ENCODE assay signal across 12 cellular contexts in genomic region chr14:24432259-24433131, GRCh38. TPM values are rescaled to one million over a fixed set of nuclear protein-coding genes. Genes with fewer than 3 reads are reported as not detected.
DNase-seq lines count a peak whose midpoint lies in the region; ATAC-seq, FAIRE-seq and TF ChIP-seq lines count a peak whose summit lies in the region.
"Had no signal": no experiment of that assay in that cellular context is flagged by ENCODE, and none has a peak within 500 bp of the region (broad histone marks: within the 10 kb centered on the region; RNA-seq: fewer than 3 reads in every experiment).

No MANE protein-coding gene starts in this region.

- no peaks in the 10 kb centered on the region for H3K9me1 ChIP-seq in keratinocyte (ENCODE audit: control insufficient read depth, extremely low read depth, insufficient read depth, low read length)

- no peak overlapping the region for H3K4me3 Mint-ChIP-seq in activated CD4-positive, alpha-beta T cell treated with anti-CD3 and anti-CD28 coated beads, Interleukin-2, amount 10 ng/mL, durations not matched to agents 7 days and 5 days

- TF ChIP-seq CTCF in keratinocyte (optimal IDR thresholded peaks at IDR 0.05 in 1 of 3, IDR thresholded peaks at IDR 0.05 in 1 of 3, conservative IDR thresholded peaks at IDR 0.05 in 1 of 3; ENCODE audit: extremely low read depth in 1 of 3, insufficient read depth in 2 of 3, low read length in 3 of 3) (no peak), stomach (IDR thresholded peaks at IDR 0.05) (no peak)

- no peak overlapping the region for H3K27ac ChIP-seq in keratinocyte (ENCODE audit: control insufficient read depth, insufficient read depth, low read length)
- peak overlapping the region in 4 of 5 donors; percentile 97 to 99 (median 98) for H3K27ac ChIP-seq in stomach
- H3K27ac ChIP-seq: foreskin keratinocyte had no signal

- H3K9ac ChIP-seq in adipocyte (ENCODE audit: low read length) (peak overlapping the region; percentile 96), keratinocyte (ENCODE audit: control insufficient read depth, extremely low read depth, insufficient read depth, low read length) (peak overlapping the region; percentile 95)

- H3K27me3 Mint-ChIP-seq in activated CD4-positive, alpha-beta T cell treated with anti-CD3 and anti-CD28 coated beads, Interleukin-2, amount 10 ng/mL, durations not matched to agents 7 days and 5 days: no peaks in the 10 kb centered on the region

- no peak overlapping the region for H2AFZ ChIP-seq in keratinocyte (ENCODE audit: control insufficient read depth, low read length)

- H3K36me3 Mint-ChIP-seq in activated CD4-positive, alpha-beta T cell treated with anti-CD3 and anti-CD28 coated beads, Interleukin-2, amount 10 ng/mL, durations not matched to agents 7 days and 5 days (ENCODE audit: low read depth): peaks cover 44% of the 10 kb centered on the region

- H3K4me3 ChIP-seq in adipocyte (ENCODE audit: low read length) (peak overlapping the region; percentile 95), keratinocyte (ENCODE audit: control insufficient read depth in 2 of 3, extremely low read depth in 1 of 3, insufficient read depth in 2 of 3, low read depth in 1 of 3, low read length in 3 of 3) (peak overlapping the region; percentile 33 to 96 (median 62)), stomach (peak overlapping the region in 3 of 4 donors; percentile 74 to 81 (median 77))

- no peak for TF ChIP-seq POLR2A in stomach (IDR thresholded peaks at IDR 0.05)

- no peaks in the 10 kb centered on the region for H3K27me3 ChIP-seq in adipocyte (replicated peaks; ENCODE audit: control insufficient read depth, insufficient read depth, low read length)
- no peaks in the 10 kb centered on the region for H3K27me3 ChIP-seq in keratinocyte (ENCODE audit: control insufficient read depth, extremely low read depth, insufficient read depth, low read length)
- no peaks in the 10 kb centered on the region for H3K27me3 ChIP-seq in stomach
- H3K27me3 ChIP-seq: foreskin keratinocyte had no signal

- H3K79me2 ChIP-seq in keratinocyte (ENCODE audit: control insufficient read depth, insufficient read depth, low read length): peaks cover 25% of the 10 kb centered on the region

- H3K4me2 ChIP-seq in keratinocyte (ENCODE audit: control insufficient read depth, extremely low read depth, insufficient read depth, low read depth, low read length): peak overlapping the region; percentile 94

- ATAC-seq in HG02870 (IDR thresholded peaks at IDR 0.05; ENCODE audit: unreplicated experiment): no peak
- no peak for ATAC-seq in HG03571 (IDR thresholded peaks at IDR 0.05; ENCODE audit: unreplicated experiment)

- POLR2A ChIA-PET in activated CD4-positive, alpha-beta T cell treated with anti-CD3 and anti-CD28 coated beads, Interleukin-2, amount 10 ng/mL, durations not matched to agents 7 days and 5 days (lab: Charles Lee): interaction anchor here (1.0 to 2.5 kb wide), 3 partner anchors 9 to 99 kb away, joined by 3 to 18 read pairs (median 3); no protein-coding TSS in a partner anchor

- WGBS in stomach, 5 donors: 79 to 87% (median 81%) methylated on average over 15 to 24 of the region's 24 CpGs

- H3K27ac Mint-ChIP-seq in activated CD4-positive, alpha-beta T cell treated with anti-CD3 and anti-CD28 coated beads, Interleukin-2, amount 10 ng/mL, durations not matched to agents 7 days and 5 days: peak overlapping the region; percentile 98

- DNase-seq in activated CD4-positive, alpha-beta T cell treated with anti-CD3 and anti-CD28 coated beads, Interleukin-2, amount 10 ng/mL, durations not matched to agents 7 days and 5 days: no peak
- no peak for DNase-seq in activated CD4-positive, alpha-beta T cell treated with anti-CD3 and anti-CD28 coated beads for 1 hour
- DNase-seq in adipocyte (ENCODE audit: low read depth) (no peak), keratinocyte (ENCODE audit: low read depth, low spot score) (no peak), stomach (no peak), RCC 7860 (ENCODE audit: low spot score) (no peak)

- intact Hi-C loops in stomach (cut with DNase I; ENCODE audit: low total_unique reads): loop anchor here (5.0 kb wide), 1 partner anchor 100 kb away; no protein-coding TSS in a partner anchor

- dilution Hi-C loops in keratinocyte (cut with MboI; ENCODE audit: extremely low pct_ligation_motif_present, low sequenced_read_pairs): no loop called here

- no peak for TF ChIP-seq EP300 in stomach (IDR thresholded peaks at IDR 0.05)

- CTCF ChIA-PET in activated CD4-positive, alpha-beta T cell treated with anti-CD3 and anti-CD28 coated beads, Interleukin-2, amount 10 ng/mL, durations not matched to agents 7 days and 5 days (lab: Charles Lee): interaction anchor here (0.6 to 6.5 kb wide), 36 partner anchors 9 to 324 kb away, joined by 3 to 108 read pairs (median 5); partner anchors contain the start of genes ADCY4, CIDEB, DCAF11 and GZMB

- no peaks in the 10 kb centered on the region for H4K20me1 ChIP-seq in keratinocyte (ENCODE audit: control insufficient read depth, extremely low read depth, insufficient read depth, low read length)

- peaks cover 56% of the 10 kb centered on the region for H3K4me1 ChIP-seq in adipocyte (ENCODE audit: control insufficient read depth, insufficient read depth, low read length)
- peaks cover 28% of the 10 kb centered on the region for H3K4me1 ChIP-seq in keratinocyte (ENCODE audit: control insufficient read depth, extremely low read depth, insufficient read depth, low read length)
- H3K4me1 ChIP-seq in stomach: peaks cover 53 to 85% (median 82%) of the 10 kb centered on the region in 4 donors

- peaks cover 57% of the 10 kb centered on the region for H3K4me1 Mint-ChIP-seq in activated CD4-positive, alpha-beta T cell treated with anti-CD3 and anti-CD28 coated beads, Interleukin-2, amount 10 ng/mL, durations not matched to agents 7 days and 5 days

- FAIRE-seq in keratinocyte (lab: Jason Lieb, UNC) (no peak), RCC 7860 (lab: Jason Lieb, UNC) (no peak)
- FAIRE-seq: HTR-8/SVneo had no signal

- H3K36me3 ChIP-seq in adipocyte (ENCODE audit: control insufficient read depth, insufficient read depth, low read length, severe bottlenecking) (peaks cover 36% of the 10 kb centered on the region), keratinocyte (ENCODE audit: control insufficient read depth in 2 of 2, extremely low read depth in 1 of 2, insufficient read depth in 2 of 2, low read length in 2 of 2) (peaks cover 29 to 41% of the 10 kb centered on the region in 2 experiments), stomach (peaks cover 30 to 62% (median 55%) of the 10 kb centered on the region in 4 donors)

- no peaks in the 10 kb centered on the region for H3K9me3 Mint-ChIP-seq in activated CD4-positive, alpha-beta T cell treated with anti-CD3 and anti-CD28 coated beads, Interleukin-2, amount 10 ng/mL, durations not matched to agents 7 days and 5 days
- H3K9me3 Mint-ChIP-seq: activated naive CD4-positive, alpha-beta T cell treated with anti-CD3 and anti-CD28 coated beads for 36 hours had no signal

- no peaks in the 10 kb centered on the region for H3K9me3 ChIP-seq in adipocyte (ENCODE audit: control insufficient read depth, low read length)
- no peaks in the 10 kb centered on the region for H3K9me3 ChIP-seq in keratinocyte (ENCODE audit: control insufficient read depth, low read depth, low read length)
- H3K9me3 ChIP-seq in stomach: no peaks in the 10 kb centered on the region

RNA-seq across cellular contexts. Expression of gene KHNYN, which starts 2.7 kb away (rescaled TPM):
- total RNA-seq in activated CD4-positive, alpha-beta T cell treated with anti-CD3 and anti-CD28 coated beads, Interleukin-2, amount 10 ng/mL, durations not matched to agents 7 days and 5 days: 10 to 100 TPM; 59.7 to 71.5 TPM
- 20.4 to 26.0 TPM (median 25.6 TPM) in 3 replicates for polyA plus RNA-seq in keratinocyte
- 11.0 TPM for polyA plus RNA-seq in keratinocyte (2011; ENCODE audit: low read depth)
- 19.1 and 19.4 TPM in 2 replicates for polyA plus RNA-seq in keratinocyte (2011; cell fraction: cytosol; rRNA removed)
- 59.1 and 62.5 TPM in 2 replicates for polyA plus RNA-seq in keratinocyte (2011; cell fraction: nucleus; rRNA removed)
- 29.5 and 38.1 TPM in 2 replicates for polyA plus RNA-seq in keratinocyte (2012; ENCODE audit: low replicate concordance)
- 30.4 to 55.1 TPM (median 36.3 TPM) in 3 replicates for polyA minus RNA-seq in keratinocyte
- polyA minus RNA-seq in keratinocyte (2011; cell fraction: cytosol; rRNA and poly(A)+ RNA removed): 18.2 TPM
- polyA minus RNA-seq in keratinocyte (2011; cell fraction: nucleus; rRNA and poly(A)+ RNA removed): 30.8 and 40.9 TPM in 2 replicates
- total RNA-seq in stomach: 100 to 1,000 TPM in 1 of 5 donors, 10 to 100 TPM in 4; 63.4 to 348 (median 77.2) TPM
- polyA plus RNA-seq in stomach: 10 to 100 TPM; 13.9 to 23.4 (median 22.9) TPM

RNA-seq across cellular contexts. Expression of gene CBLN3, which starts 3.0 kb away (rescaled TPM):
- total RNA-seq in activated CD4-positive, alpha-beta T cell treated with anti-CD3 and anti-CD28 coated beads, Interleukin-2, amount 10 ng/mL, durations not matched to agents 7 days and 5 days: 1 to 10 TPM; 5.2 to 5.3 TPM
- polyA plus RNA-seq in keratinocyte: 1.1 to 1.8 TPM (median 1.6 TPM) in 3 replicates
- polyA plus RNA-seq in keratinocyte (2011; ENCODE audit: low read depth): 0.26 TPM
- polyA plus RNA-seq in keratinocyte (2011; cell fraction: cytosol; rRNA removed): 0.83 and 1.0 TPM in 2 replicates
- polyA plus RNA-seq in keratinocyte (2011; cell fraction: nucleus; rRNA removed): 7.6 and 8.3 TPM in 2 replicates
- polyA plus RNA-seq in keratinocyte (2012; ENCODE audit: low replicate concordance): 0.65 and 1.2 TPM in 2 replicates
- 0.26 to 1.6 TPM (median 0.59 TPM) in 3 replicates for polyA minus RNA-seq in keratinocyte
- polyA minus RNA-seq in keratinocyte (2011; cell fraction: cytosol; rRNA and poly(A)+ RNA removed): not detected
- 0.32 and 1.1 TPM in 2 replicates for polyA minus RNA-seq in keratinocyte (2011; cell fraction: nucleus; rRNA and poly(A)+ RNA removed)
- total RNA-seq in stomach: 1 to 10 TPM in 3 of 5 donors, not detected in 2; 2.0 to 4.2 (median 3.8) TPM
- 1 to 10 TPM in 2 of 3 donors, under 1 TPM in 1; 0.81 to 2.1 (median 1.4) TPM for polyA plus RNA-seq in stomach
- polyA plus RNA-seq: neural cell had no signal

RNA-seq across cellular contexts. Expression of gene SDR39U1, which starts 10.1 kb away (rescaled TPM):
- 10 to 100 TPM; 52.8 to 54.9 TPM for total RNA-seq in activated CD4-positive, alpha-beta T cell treated with anti-CD3 and anti-CD28 coated beads, Interleukin-2, amount 10 ng/mL, durations not matched to agents 7 days and 5 days
- 25.3 to 31.1 TPM (median 27.4 TPM) in 3 replicates for polyA plus RNA-seq in keratinocyte
- 1.6 TPM for polyA plus RNA-seq in keratinocyte (2011; ENCODE audit: low read depth)
- polyA plus RNA-seq in keratinocyte (2011; cell fraction: cytosol; rRNA removed): 12.9 and 25.7 TPM in 2 replicates
- 82.1 and 87.4 TPM in 2 replicates for polyA plus RNA-seq in keratinocyte (2011; cell fraction: nucleus; rRNA removed)
- 23.7 and 29.3 TPM in 2 replicates for polyA plus RNA-seq in keratinocyte (2012; ENCODE audit: low replicate concordance)
- 7.9 to 14.1 TPM (median 8.1 TPM) in 3 replicates for polyA minus RNA-seq in keratinocyte
- polyA minus RNA-seq in keratinocyte (2011; cell fraction: cytosol; rRNA and poly(A)+ RNA removed): 14.2 TPM
- 7.8 and 9.8 TPM in 2 replicates for polyA minus RNA-seq in keratinocyte (2011; cell fraction: nucleus; rRNA and poly(A)+ RNA removed)
- total RNA-seq in stomach: 10 to 100 TPM; 10.8 to 71.2 (median 42.4) TPM
- polyA plus RNA-seq in stomach: 10 to 100 TPM; 37.0 to 64.8 (median 41.8) TPM

RNA-seq across cellular contexts. Expression of gene NYNRIN, which starts 33.7 kb away (rescaled TPM):
- under 1 TPM; 0.23 to 0.35 TPM for total RNA-seq in activated CD4-positive, alpha-beta T cell treated with anti-CD3 and anti-CD28 coated beads, Interleukin-2, amount 10 ng/mL, durations not matched to agents 7 days and 5 days
- polyA plus RNA-seq in keratinocyte (4.9 to 9.0 TPM (median 6.5 TPM) in 3 replicates), stomach (1 to 10 TPM; 2.3 to 3.3 (median 2.3) TPM)
- polyA plus RNA-seq in keratinocyte (2011; ENCODE audit: low read depth): 1.2 TPM
- 3.4 and 4.3 TPM in 2 replicates for polyA plus RNA-seq in keratinocyte (2011; cell fraction: cytosol; rRNA removed)
- 22.8 and 30.1 TPM in 2 replicates for polyA plus RNA-seq in keratinocyte (2011; cell fraction: nucleus; rRNA removed)
- polyA plus RNA-seq in keratinocyte (2012; ENCODE audit: low replicate concordance): 4.4 and 6.6 TPM in 2 replicates
- polyA minus RNA-seq in keratinocyte: 10.8 to 22.1 TPM (median 18.5 TPM) in 3 replicates
- polyA minus RNA-seq in keratinocyte (2011; cell fraction: cytosol; rRNA and poly(A)+ RNA removed): 10.9 TPM
- polyA minus RNA-seq in keratinocyte (2011; cell fraction: nucleus; rRNA and poly(A)+ RNA removed): 25.7 and 35.4 TPM in 2 replicates
- 10 to 100 TPM in 2 of 5 donors, 1 to 10 TPM in 3; 2.9 to 16.0 (median 8.1) TPM for total RNA-seq in stomach
